In genomic region chr19:342128-342455, GRCh38 we compare ENCODE assay signal across 10 cellular contexts. TPM values are rescaled to one million over a fixed set of nuclear protein-coding genes. Genes with fewer than 3 reads are reported as not detected.
DNase-seq lines count a peak whose midpoint lies in the region; ATAC-seq, FAIRE-seq and TF ChIP-seq lines count a peak whose summit lies in the region.
"Had no signal": no experiment of that assay in that cellular context is flagged by ENCODE, and none has a peak within 500 bp of the region (broad histone marks: within the 10 kb centered on the region; RNA-seq: fewer than 3 reads in every experiment).

No MANE protein-coding gene starts in this region.

- H4K20me1 ChIP-seq in BLaER1 (peaks cover 38% of the 10 kb centered on the region), Karpas-422 (ENCODE audit: insufficient read depth, low read depth, low read length) (peaks cover 7% of the 10 kb centered on the region; the same call in 1 of the 2 replicates), endothelial cell of umbilical vein (replicated peaks; ENCODE audit: control insufficient read depth, extremely low read depth, insufficient read depth, low read length) (no peaks in the 10 kb centered on the region), osteoblast (ENCODE audit: insufficient read depth, low read length) (peaks cover 55% of the 10 kb centered on the region)

- TF ChIP-seq POLR2A in endothelial cell of umbilical vein (IDR thresholded peaks at IDR 0.05; ENCODE audit: low read depth, low read length) = no peak

- H3K4me2 ChIP-seq in BLaER1 (peak overlapping the region; percentile 79), Karpas-422 (ENCODE audit: low read depth, low read length, poor library complexity, severe bottlenecking) (peak overlapping the region; percentile 93), endothelial cell of umbilical vein (ENCODE audit: insufficient read depth, low read length) (peak overlapping the region; percentile 88), osteoblast (ENCODE audit: insufficient read depth, low read length) (peak overlapping the region; percentile 91)

- H3K79me2 ChIP-seq in Karpas-422 (ENCODE audit: low read length) (peaks cover 67% of the 10 kb centered on the region), endothelial cell of umbilical vein (ENCODE audit: control insufficient read depth, insufficient read depth, low read length) (peaks cover 66% of the 10 kb centered on the region), osteoblast (ENCODE audit: insufficient read depth, low read length) (peaks cover 67% of the 10 kb centered on the region)

- BruUV-seq in endothelial cell of umbilical vein (replicated peaks; lab: Mats Ljungman, UMichigan) = no TSS peak

- TF ChIP-seq CTCF in endothelial cell of umbilical vein (IDR thresholded peaks at IDR 0.05; ENCODE audit: extremely low read depth in 1 of 2, insufficient read depth in 1 of 2, low read depth in 1 of 2, low read length in 2 of 2) (no peak), osteoblast (IDR thresholded peaks at IDR 0.05; ENCODE audit: extremely low read depth, low read depth, low read length) (no peak)

- peaks cover 23% of the 10 kb centered on the region for H3K9me3 ChIP-seq in BLaER1
- H3K9me3 ChIP-seq in Karpas-422 (ENCODE audit: low read length) = peaks cover 3% of the 10 kb centered on the region
- H3K9me3 ChIP-seq in endothelial cell of umbilical vein (replicated peaks; ENCODE audit: control insufficient read depth, insufficient read depth, low read length) = no peaks in the 10 kb centered on the region
- H3K9me3 ChIP-seq in osteoblast (ENCODE audit: low read depth, low read length) = no peaks in the 10 kb centered on the region
- H3K9me3 ChIP-seq: adrenal gland had no signal

- CTCF ChIA-PET in endothelial cell of umbilical vein (lab: Charles Lee) = interaction anchor here (1.0 to 1.8 kb wide), 4 partner anchors 46 to 168 kb away, joined by 3 to 8 read pairs (median 6); no protein-coding TSS in a partner anchor

- no peaks in the 10 kb centered on the region for H3K9me2 ChIP-seq in Karpas-422 (replicated peaks; ENCODE audit: insufficient read depth, low read length)

- no peaks in the 10 kb centered on the region for H3K9me1 ChIP-seq in endothelial cell of umbilical vein (replicated peaks; ENCODE audit: control insufficient read depth, extremely low read depth, insufficient read depth, low read length)

- no peak overlapping the region for H3K9ac ChIP-seq in BLaER1
- no peak overlapping the region for H3K9ac ChIP-seq in Karpas-422 (ENCODE audit: low read length)
- peak overlapping the region; percentile 26 for H3K9ac ChIP-seq in endothelial cell of umbilical vein (replicated peaks; ENCODE audit: extremely low read depth, insufficient read depth, low read length)

- H3K27ac ChIP-seq in BLaER1 (no peak overlapping the region), Karpas-422 (ENCODE audit: low read length) (no peak overlapping the region), endothelial cell of umbilical vein (ENCODE audit: insufficient read depth, low read depth, low read length) (peak overlapping the region; percentile 63), osteoblast (ENCODE audit: low read depth, low read length) (peak overlapping the region; percentile 97)

- ATAC-seq in HG03280 (IDR thresholded peaks at IDR 0.05; ENCODE audit: unreplicated experiment) = no peak

- H3K4me3 ChIP-seq in BLaER1 (no peak overlapping the region), Karpas-422 (ENCODE audit: low read length) (no peak overlapping the region), endothelial cell of umbilical vein (replicated peaks in 1 of 3; ENCODE audit: insufficient read depth in 1 of 3, low read depth in 1 of 3, low read length in 3 of 3) (peak overlapping the region in 2 of 3 experiments; percentile 17 to 89), osteoblast (ENCODE audit: insufficient read depth, low read length) (peak overlapping the region; percentile 81)

- dilution Hi-C loops in endothelial cell of umbilical vein (cut with MboI; ENCODE audit: extremely low pct_ligation_motif_present, low sequenced_read_pairs) = no loop called here

- POLR2A ChIA-PET in endothelial cell of umbilical vein (lab: Charles Lee) = interaction anchor here (1.3 kb wide), 1 partner anchor 165 kb away, joined by 3 read pairs; no protein-coding TSS in a partner anchor

- H3K36me3 ChIP-seq in BLaER1 = peaks cover 22% of the 10 kb centered on the region
- H3K36me3 ChIP-seq in Karpas-422 (ENCODE audit: insufficient read depth, low read length) = peaks cover 36% of the 10 kb centered on the region
- no peaks in the 10 kb centered on the region for H3K36me3 ChIP-seq in endothelial cell of umbilical vein (ENCODE audit: control insufficient read depth in 2 of 2, extremely low read depth in 1 of 2, insufficient read depth in 2 of 2, low read length in 2 of 2)
- peaks cover 14% of the 10 kb centered on the region for H3K36me3 ChIP-seq in osteoblast (ENCODE audit: insufficient read depth, low read length)
- H3K36me3 ChIP-seq: adrenal gland had no signal

- H2AFZ ChIP-seq in Karpas-422 (ENCODE audit: low read length) = no peak overlapping the region
- no peak overlapping the region for H2AFZ ChIP-seq in endothelial cell of umbilical vein (ENCODE audit: low read depth, low read length)
- H2AFZ ChIP-seq in osteoblast (ENCODE audit: low read length) = no peak overlapping the region

- peaks cover 38% of the 10 kb centered on the region for H3K4me1 ChIP-seq in BLaER1
- peaks cover 21% of the 10 kb centered on the region for H3K4me1 ChIP-seq in Karpas-422 (ENCODE audit: low read length)
- H3K4me1 ChIP-seq in endothelial cell of umbilical vein (ENCODE audit: control insufficient read depth, extremely low read depth, insufficient read depth, low read length) = peaks cover 37% of the 10 kb centered on the region
- peaks cover 27% of the 10 kb centered on the region for H3K4me1 ChIP-seq in osteoblast (ENCODE audit: insufficient read depth, low read length)

- DNase-seq in Karpas-422 (no peak), endothelial cell of umbilical vein (ENCODE audit: low read depth, low spot score) (no peak), osteoblast (ENCODE audit: insufficient read length, low spot score, missing footprints) (peak; percentile 22), midbrain (lab: John Stamatoyannopoulos, UW) (no peak), NCI-H2196 treated with DMSO at 0.1 percent for 48 hours (lab: John Stamatoyannopoulos, UW; ENCODE audit: unreplicated experiment) (no peak), NCI-H82 (lab: John Stamatoyannopoulos, UW) (no peak)
- DNase-seq: NCI-H1092 had no signal

- intact Hi-C loops in endothelial cell of umbilical vein (cut with micrococcal nuclease) = loop anchor here (5.0 to 10.0 kb wide), 2 partner anchors 47 to 145 kb away; partner anchors contain the start of gene PLPP2

- H3K27me3 ChIP-seq in BLaER1 (no peaks in the 10 kb centered on the region), Karpas-422 (ENCODE audit: low read length) (no peaks in the 10 kb centered on the region), endothelial cell of umbilical vein (ENCODE audit: control insufficient read depth in 2 of 2, insufficient read depth in 2 of 2, low read length in 2 of 2) (no peaks in the 10 kb centered on the region), osteoblast (ENCODE audit: insufficient read depth, low read length) (no peaks in the 10 kb centered on the region)
- H3K27me3 ChIP-seq: adrenal gland had no signal

- FAIRE-seq in endothelial cell of umbilical vein (lab: Jason Lieb, UNC) = no peak

TF ChIP-seq in endothelial cell of umbilical vein, 7 proteins besides CTCF, POLR2A, EP300 and RAD21:
- TF ChIP-seq FOS (IDR thresholded peaks at IDR 0.05; ENCODE audit: borderline replicate concordance, insufficient read depth, low read length) (no peak), MAX (IDR thresholded peaks at IDR 0.05; ENCODE audit: insufficient read depth, insufficient read length) (no peak), POLR2AphosphoS5 (IDR thresholded peaks at IDR 0.05; ENCODE audit: insufficient read depth, low read depth, low read length) (no peak), JUN (IDR thresholded peaks at IDR 0.05; ENCODE audit: borderline replicate concordance, insufficient read depth, insufficient read length, low read depth) (no peak), MYC (IDR thresholded peaks at IDR 0.05; ENCODE audit: low read depth, low read length) (no peak), GATA2 (IDR thresholded peaks at IDR 0.05; ENCODE audit: insufficient read depth, insufficient read length, low read depth, low read length) (no peak), EZH2 (IDR thresholded peaks at IDR 0.05; ENCODE audit: borderline replicate concordance, low read depth, low read length, severe bottlenecking) (no peak)

RNA-seq across cellular contexts. Expression of gene MIER2, which starts 2.5 kb away (rescaled TPM):
- 7.9 and 15.3 TPM in 2 replicates for total RNA-seq in Karpas-422 (2014; rRNA removed; shearing (Covaris generic); ENCODE audit: low replicate concordance)
- total RNA-seq in endothelial cell of umbilical vein = 41.7 and 44.9 TPM in 2 replicates
- 20.3 and 26.8 TPM in 2 replicates for polyA plus RNA-seq in endothelial cell of umbilical vein
- 17.4 and 20.3 TPM in 2 replicates for polyA plus RNA-seq in endothelial cell of umbilical vein (2011; cell fraction: cytosol; rRNA removed)
- 54.6 and 69.8 TPM in 2 replicates for polyA plus RNA-seq in endothelial cell of umbilical vein (2011; cell fraction: nucleus; rRNA removed)
- 44.8 and 55.7 TPM in 2 replicates for polyA plus RNA-seq in endothelial cell of umbilical vein (2012)
- 70.1 and 74.1 TPM in 2 replicates for polyA minus RNA-seq in endothelial cell of umbilical vein
- polyA minus RNA-seq in endothelial cell of umbilical vein (2011; cell fraction: cytosol; rRNA and poly(A)+ RNA removed) = 7.3 TPM
- polyA minus RNA-seq in endothelial cell of umbilical vein (2011; cell fraction: nucleus; rRNA and poly(A)+ RNA removed) = 35.1 and 41.4 TPM in 2 replicates
- total RNA-seq in osteoblast = 10.9 and 14.8 TPM in 2 replicates

RNA-seq across cellular contexts. Expression of gene PLPP2, which starts 50.9 kb away (rescaled TPM):
- 0.04 and 0.26 TPM in 2 replicates for total RNA-seq in Karpas-422 (2014; rRNA removed; shearing (Covaris generic); ENCODE audit: low replicate concordance)
- total RNA-seq in endothelial cell of umbilical vein (12.0 and 27.9 TPM in 2 replicates), osteoblast (1.1 and 1.5 TPM in 2 replicates)
- polyA plus RNA-seq in endothelial cell of umbilical vein = 34.3 and 36.3 TPM in 2 replicates
- 14.9 and 16.5 TPM in 2 replicates for polyA plus RNA-seq in endothelial cell of umbilical vein (2011; cell fraction: cytosol; rRNA removed)
- 14.2 and 15.9 TPM in 2 replicates for polyA plus RNA-seq in endothelial cell of umbilical vein (2011; cell fraction: nucleus; rRNA removed)
- 26.4 and 44.4 TPM in 2 replicates for polyA plus RNA-seq in endothelial cell of umbilical vein (2012)
- 21.9 and 26.1 TPM in 2 replicates for polyA minus RNA-seq in endothelial cell of umbilical vein
- 40.7 TPM for polyA minus RNA-seq in endothelial cell of umbilical vein (2011; cell fraction: cytosol; rRNA and poly(A)+ RNA removed)
- polyA minus RNA-seq in endothelial cell of umbilical vein (2011; cell fraction: nucleus; rRNA and poly(A)+ RNA removed) = 2.3 and 5.0 TPM in 2 replicates

Comparison
In these comparisons a context has a peak if more than half of its experiments do, and no peak if none do; other contexts are left out.
1. H3K27ac ChIP-seq: peak in endothelial cell of umbilical vein (single experiment) and osteoblast (single experiment); none in BLaER1 (single experiment) and Karpas-422 (single experiment).
2. H3K4me3 ChIP-seq: peak in endothelial cell of umbilical vein (2 of 3) and osteoblast (single experiment); none in BLaER1 (single experiment) and Karpas-422 (single experiment).
3. Peak in every context shown above with its lines, with median percentiles within 50 percentile points of each other: H3K4me2 ChIP-seq.